ENCODE assay signal across 8 cellular contexts in the genomic region with DNA sequence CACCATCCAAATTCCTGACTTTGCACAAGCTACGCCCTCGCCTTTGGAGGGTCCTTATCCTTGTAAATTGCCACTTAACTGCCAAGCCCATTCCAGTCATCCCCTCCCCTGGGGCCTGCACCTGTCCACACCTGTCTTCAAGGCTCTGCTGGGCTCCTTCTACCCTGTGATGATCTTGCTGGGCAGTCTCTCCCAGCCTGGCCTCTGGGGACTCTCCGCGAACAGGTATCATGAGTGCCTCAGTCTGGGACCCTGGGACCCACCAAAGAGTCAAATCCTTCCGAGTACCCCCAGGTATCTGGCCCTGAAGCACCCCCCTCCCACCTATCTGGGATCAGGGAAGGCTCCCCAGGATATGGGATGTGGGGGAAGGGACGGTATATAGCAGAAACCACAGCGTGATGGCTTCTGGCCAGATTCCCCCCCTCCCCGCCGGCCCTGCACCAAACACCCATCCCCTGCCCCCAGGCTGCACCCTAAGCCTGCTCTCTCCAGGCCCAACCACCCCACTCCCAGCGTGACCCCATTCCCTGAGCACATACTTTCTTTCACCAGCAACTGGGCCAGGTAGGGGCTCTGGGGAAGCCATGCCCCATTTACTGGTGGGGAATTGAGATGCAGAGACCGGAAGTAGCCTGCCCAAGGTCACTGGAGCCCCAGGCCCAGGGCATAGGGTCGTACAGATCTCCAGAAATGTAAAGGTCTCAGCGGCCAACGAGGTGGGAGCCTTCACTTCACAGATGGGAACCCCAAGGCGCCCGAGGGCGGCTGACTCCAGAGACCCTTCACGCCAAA. TPM values are rescaled to one million over a fixed set of nuclear protein-coding genes. Genes with fewer than 3 reads are reported as not detected.
DNase-seq lines count a peak whose midpoint lies in the region; TF ChIP-seq lines count a peak whose summit lies in the region.

No MANE protein-coding gene starts in this region.

- peaks cover 31% of the 10 kb centered on the region for H3K4me1 ChIP-seq in effector memory CD4-positive, alpha-beta T cell (ENCODE audit: control insufficient read depth, insufficient read depth, low read length, poor library complexity, severe bottlenecking)

- no peaks in the 10 kb centered on the region for H3K27me3 Mint-ChIP-seq in neural crest cell (ENCODE audit: low read depth)

- peak overlapping the region; percentile 71 for H3K27ac Mint-ChIP-seq in neural crest cell (ENCODE audit: unreplicated experiment)

- TF ChIP-seq CTCF in GM12865 (IDR thresholded peaks at IDR 0.05; ENCODE audit: insufficient read depth, low read depth, low read length, missing control alignments): no peak
- TF ChIP-seq CTCF in neural crest cell (conservative IDR thresholded peaks at IDR 0.05): no peak

- H3K36me3 Mint-ChIP-seq in neural crest cell (ENCODE audit: low read depth): no peaks in the 10 kb centered on the region

- peak overlapping the region; percentile 60 for H3K27ac ChIP-seq in effector memory CD4-positive, alpha-beta T cell (ENCODE audit: insufficient read depth, low read length, poor library complexity, severe bottlenecking)

- H3K4me3 Mint-ChIP-seq in neural crest cell: peak overlapping the region; percentile 86

- H3K4me1 Mint-ChIP-seq in neural crest cell: peaks cover 42% of the 10 kb centered on the region

- no peaks in the 10 kb centered on the region for H3K9me3 ChIP-seq in effector memory CD4-positive, alpha-beta T cell (ENCODE audit: control insufficient read depth, low read length)

- H3K36me3 ChIP-seq in effector memory CD4-positive, alpha-beta T cell (ENCODE audit: control insufficient read depth, insufficient read depth, low read length): no peaks in the 10 kb centered on the region

- peak overlapping the region; percentile 97 for H3K4me3 ChIP-seq in GM12865 (ENCODE audit: low read depth, low read length)
- H3K4me3 ChIP-seq in effector memory CD4-positive, alpha-beta T cell (ENCODE audit: insufficient read depth, low read depth, low read length, poor library complexity, severe bottlenecking): peak overlapping the region; percentile 86

- H3K27me3 ChIP-seq in effector memory CD4-positive, alpha-beta T cell (replicated peaks; ENCODE audit: control insufficient read depth, insufficient read depth, low read length, poor library complexity, severe bottlenecking): no peaks in the 10 kb centered on the region

- no peaks in the 10 kb centered on the region for H3K9me3 Mint-ChIP-seq in neural crest cell

- DNase-seq in GM12865 (ENCODE audit: low read depth) (no peak), NCI-H510A (lab: John Stamatoyannopoulos, UW) (peak; percentile 45), neural crest cell (ENCODE audit: low read depth, low spot score) (no peak), GF-D8 (lab: John Stamatoyannopoulos, UW) (no peak), iPS-NIHi11 (ENCODE audit: low spot score) (no peak), NCI-H2081 (lab: John Stamatoyannopoulos, UW) (no peak), foreskin melanocyte (no peak)
- DNase-seq in effector memory CD4-positive, alpha-beta T cell: no peak

RNA-seq across cellular contexts. Expression of gene ARAP1, which starts 0.7 kb away (rescaled TPM):
- 79.0 and 80.7 TPM in 2 replicates for total RNA-seq in neural crest cell

RNA-seq across cellular contexts. Expression of gene STARD10, which starts 42.4 kb away (rescaled TPM):
- total RNA-seq in neural crest cell: 12.6 and 13.5 TPM in 2 replicates
